33 cellular contexts compared by ENCODE assay signal in the genomic region with DNA sequence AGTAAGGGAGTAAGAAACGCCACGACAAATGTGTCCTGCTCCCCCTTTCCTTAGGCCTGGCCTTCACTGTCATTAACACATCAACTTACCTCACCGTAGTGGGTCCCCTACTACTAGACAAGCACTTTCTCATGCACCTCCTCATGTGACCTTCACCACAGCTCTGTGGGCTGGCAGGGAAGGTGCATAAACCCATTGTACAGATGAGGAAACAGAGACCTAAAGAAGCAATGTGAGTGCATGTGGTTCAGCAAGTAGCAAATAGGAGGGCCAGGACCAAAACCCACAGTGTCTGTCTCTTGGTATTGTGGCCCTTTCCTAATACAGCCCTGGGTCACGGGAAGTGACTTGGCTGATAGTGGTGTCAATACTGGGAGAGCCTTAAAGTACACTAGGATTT. TPM values are rescaled to one million over a fixed set of nuclear protein-coding genes. Genes with fewer than 3 reads are reported as not detected.
"Had no signal": no experiment of that assay in that cellular context is flagged by ENCODE, and none has a peak within 500 bp of the region (broad histone marks: within the 10 kb centered on the region; RNA-seq: fewer than 3 reads in every experiment).

No MANE protein-coding gene starts in this region.

- H3K36me3 ChIP-seq: ascending aorta, breast epithelium, cardiac muscle cell, colonic mucosa, esophagus squamous epithelium, gastroesophageal sphincter, heart right ventricle had no signal

- H3K27me3 ChIP-seq: ascending aorta, breast epithelium, cardiac muscle cell, colonic mucosa, gastroesophageal sphincter, heart right ventricle, hepatocyte had no signal

- H3K27ac ChIP-seq: ascending aorta, breast epithelium, cardiac muscle cell, colonic mucosa, epithelial cell of prostate, esophagus squamous epithelium, gastroesophageal sphincter, heart right ventricle, hepatocyte had no signal

- H2AFZ ChIP-seq: hepatocyte had no signal

- H3K79me2 ChIP-seq: hepatocyte had no signal

- FAIRE-seq: endometrium, endothelial cell of umbilical vein had no signal

- ATAC-seq: activated CD4-positive, alpha-beta T cell treated with anti-CD3 and anti-CD28 coated beads for 36 hours; activated naive CD4-positive, alpha-beta T cell treated with anti-CD3 and anti-CD28 coated beads, Interleukin-2, amount 50 U/mL, for 72 hours; activated T-cell treated with anti-CD3 and anti-CD28 coated beads, Interleukin-2, amount 50 U/mL, for 4 hours; activated T-helper 17 cell treated with anti-CD3 and anti-CD28 coated beads, Interleukin-2, amount 50 U/mL, for 72 hours; gastroesophageal sphincter; heart right ventricle had no signal

- H3K4me2 ChIP-seq: hepatocyte had no signal

- DNase-seq: activated CD4-positive, alpha-beta memory T cell treated with anti-CD3 and anti-CD28 coated beads for 36 hours; activated CD4-positive, alpha-beta T cell treated with anti-CD3 and anti-CD28 coated beads for 36 hours; activated CD4-positive, alpha-beta T cell treated with anti-CD3 and anti-CD28 coated beads, Interleukin-2, amount 10 ng/mL, durations not matched to agents 24 days and 14 days; activated CD4-positive, CD25-positive, alpha-beta regulatory T cell; activated CD4-positive, CD25-positive, alpha-beta regulatory T cell treated with anti-CD3 and anti-CD28 coated beads, Interleukin-2, amount 50 U/mL, for 72 hours; activated CD8-positive, alpha-beta memory T cell treated with anti-CD3 and anti-CD28 coated beads for 24 hours; activated effector memory CD4-positive, alpha-beta T cell treated with Interleukin-2 at 50 U/mL for 16 hours; activated gamma-delta T cell treated with Interleukin-2 at 50 U/mL for 16 hours; activated naive CD4-positive, alpha-beta T cell treated with anti-CD3 and anti-CD28 coated beads for 36 hours; activated naive CD8-positive, alpha-beta T cell treated with anti-CD3 and anti-CD28 coated beads, Interleukin-2, amount 10 ng/mL, durations not matched to agents 7 days and 5 days; activated T-cell treated with anti-CD3 and anti-CD28 coated beads, Interleukin-2, amount 50 U/mL, for 4 hours; central memory CD4-positive, alpha-beta T cell; cerebellar nuclear complex; colonic mucosa; effector CD8-positive, alpha-beta T cell; esophagus squamous epithelium; foreskin melanocyte; heart right ventricle had no signal

- H3K4me1 ChIP-seq: ascending aorta, breast epithelium, colonic mucosa, esophagus squamous epithelium, gastroesophageal sphincter had no signal

- H3K4me3 ChIP-seq: ascending aorta, breast epithelium, cardiac muscle cell, colonic mucosa, esophagus squamous epithelium, gastroesophageal sphincter, heart right ventricle, hepatocyte had no signal

- H3K9me3 ChIP-seq: ascending aorta, breast epithelium, colonic mucosa, esophagus squamous epithelium, gastroesophageal sphincter, heart right ventricle had no signal

RNA-seq across cellular contexts. Expression of a gene that starts 5.3 kb away (rescaled TPM):
- total RNA-seq: activated CD4-positive, alpha-beta memory T cell treated with anti-CD3 and anti-CD28 coated beads for 36 hours; activated CD4-positive, alpha-beta T cell treated with anti-CD3 and anti-CD28 coated beads for 36 hours; activated CD4-positive, alpha-beta T cell treated with anti-CD3 and anti-CD28 coated beads, Interleukin-2, amount 10 ng/mL, durations not matched to agents 24 days and 14 days; activated naive CD4-positive, alpha-beta T cell treated with anti-CD3 and anti-CD28 coated beads for 36 hours; activated naive CD4-positive, alpha-beta T cell treated with anti-CD3 and anti-CD28 coated beads, Interleukin-2, amount 50 U/mL, for 72 hours; activated naive CD8-positive, alpha-beta T cell treated with anti-CD3 and anti-CD28 coated beads, Interleukin-2, amount 10 ng/mL, durations not matched to agents 7 days and 5 days; activated T-cell treated with anti-CD3 and anti-CD28 coated beads, Interleukin-2, amount 50 U/mL, for 4 hours; ascending aorta; breast epithelium; cardiac muscle cell; colonic mucosa; dermis microvascular lymphatic vessel endothelial cell; endothelial cell of umbilical vein; esophagus squamous epithelium; fibroblast of lung; fibroblast of villous mesenchyme; gastroesophageal sphincter; glomerular endothelial cell; heart right ventricle; hepatocyte had no signal
- polyA plus RNA-seq: cardiac muscle cell, endothelial cell of umbilical vein, esophagus, fibroblast of lung, heart right ventricle, hepatocyte had no signal

RNA-seq across cellular contexts. Expression of a gene that starts 22.1 kb away (rescaled TPM):
- total RNA-seq: ascending aorta, dermis microvascular lymphatic vessel endothelial cell, endothelial cell of umbilical vein, esophagus squamous epithelium, fibroblast of lung, fibroblast of villous mesenchyme, glomerular endothelial cell had no signal
- polyA plus RNA-seq: cardiac muscle cell, endothelial cell of umbilical vein, esophagus, fibroblast of lung had no signal
